Comparison of ENCODE assay signal across 17 cellular contexts in the genomic region with DNA sequence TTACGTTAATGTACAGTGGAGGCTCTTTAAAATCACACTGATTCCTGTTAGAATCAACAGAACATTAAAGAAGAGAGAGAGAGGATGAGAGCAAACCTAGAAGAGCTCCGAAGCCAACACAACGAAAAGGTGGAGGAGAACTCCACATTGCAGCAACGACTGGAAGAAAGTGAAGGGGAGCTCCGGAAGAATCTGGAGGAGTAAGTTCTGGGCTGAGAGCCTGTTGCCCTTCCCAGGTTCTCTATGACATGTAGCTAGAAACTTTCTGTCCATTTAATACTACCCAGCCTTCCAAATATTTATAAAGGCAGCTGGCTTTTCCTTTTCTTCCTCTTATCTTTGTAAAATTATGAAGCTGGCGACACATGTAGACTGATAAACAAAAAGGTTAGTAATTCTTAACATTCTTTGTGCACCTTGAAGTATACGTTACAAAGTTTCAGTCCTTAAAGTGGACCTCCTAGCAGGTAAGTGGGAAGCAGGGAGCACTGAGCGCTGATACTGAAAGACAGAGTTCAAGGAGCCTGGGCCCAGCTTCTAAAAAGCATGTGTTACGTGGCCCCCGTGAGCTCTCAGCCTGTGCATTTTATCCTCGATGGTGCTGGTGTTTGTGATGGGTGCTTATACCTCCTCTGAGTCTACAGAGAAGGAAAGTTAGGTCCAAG.
"Had no signal": no experiment of that assay in that cellular context is flagged by ENCODE, and none has a peak within 500 bp of the region (broad histone marks: within the 10 kb centered on the region; RNA-seq: fewer than 3 reads in every experiment).

No MANE protein-coding gene starts in this region.

- H3K4me3 Mint-ChIP-seq: dendritic cell treated with granulocyte-macrophage colony-stimulating factor and Interleukin-4, amounts not matched to agents 40 ng/mL and 50 ng/mL, for 4 days; effector memory CD8-positive, alpha-beta T cell; naive thymus-derived CD4-positive, alpha-beta T cell had no signal

- H3K9me3 ChIP-seq: neutrophil, suprapubic skin, tibial artery, upper lobe of left lung had no signal

- H3K27ac Mint-ChIP-seq: dendritic cell treated with granulocyte-macrophage colony-stimulating factor and Interleukin-4, amounts not matched to agents 40 ng/mL and 50 ng/mL, for 4 days; effector memory CD8-positive, alpha-beta T cell; naive thymus-derived CD4-positive, alpha-beta T cell had no signal

- H3K4me3 ChIP-seq: suprapubic skin, tibial artery, upper lobe of left lung had no signal

- H3K9me3 Mint-ChIP-seq: dendritic cell treated with granulocyte-macrophage colony-stimulating factor and Interleukin-4, amounts not matched to agents 40 ng/mL and 50 ng/mL, for 4 days; effector memory CD8-positive, alpha-beta T cell; naive thymus-derived CD4-positive, alpha-beta T cell had no signal

- H3K36me3 Mint-ChIP-seq: naive thymus-derived CD4-positive, alpha-beta T cell had no signal

- H3K27me3 ChIP-seq: foreskin keratinocyte, neutrophil, suprapubic skin, tibial artery, upper lobe of left lung had no signal

- H3K4me1 ChIP-seq: foreskin keratinocyte, suprapubic skin, tibial artery had no signal

- ATAC-seq: effector memory CD8-positive, alpha-beta T cell; foreskin keratinocyte; naive thymus-derived CD4-positive, alpha-beta T cell; right cardiac atrium had no signal

- DNase-seq: effector memory CD8-positive, alpha-beta T cell; foreskin keratinocyte; head of caudate nucleus; hypothalamus; kidney glomerular epithelial cell; mesendoderm; naive thymus-derived CD4-positive, alpha-beta T cell; posterior cingulate gyrus; right cardiac atrium; small intestine; stimulated activated CD4-positive, alpha-beta T cell treated with anti-CD3 and anti-CD28 coated beads, Interleukin-2, amount 100 ng/mL, for 48 hours; stimulated activated naive CD4-positive, alpha-beta T cell treated with Interleukin-2 at 50 U/mL for 16 hours; tibial artery; upper lobe of left lung had no signal

- H3K27ac ChIP-seq: foreskin keratinocyte, neutrophil, suprapubic skin, tibial artery had no signal

- H3K36me3 ChIP-seq: neutrophil had no signal
